ENCODE assay signal across 13 cellular contexts in the genomic region with DNA sequence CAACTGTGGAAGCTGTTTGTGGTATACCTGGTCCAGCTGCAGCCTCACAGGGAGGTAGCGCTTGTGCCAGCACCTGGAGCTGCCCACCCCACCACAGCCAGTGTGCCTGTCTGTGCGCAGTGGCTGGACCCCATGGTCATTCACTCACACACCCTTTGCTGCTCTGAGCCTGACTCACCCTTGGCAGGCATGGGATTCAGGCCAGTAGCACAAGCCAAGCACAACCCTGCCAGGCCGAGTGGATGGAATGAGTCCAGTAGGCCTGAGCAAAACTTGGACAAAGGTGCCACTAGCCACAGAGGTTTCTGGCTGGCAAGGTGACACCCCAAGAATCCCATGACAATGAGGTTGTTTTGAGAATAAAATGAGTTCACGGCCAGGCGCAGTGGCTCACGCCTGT.
"Had no signal": no experiment of that assay in that cellular context is flagged by ENCODE, and none has a peak within 500 bp of the region (broad histone marks: within the 10 kb centered on the region; RNA-seq: fewer than 3 reads in every experiment).

No MANE protein-coding gene starts in this region.

- DNase-seq: activated CD4-positive, alpha-beta memory T cell treated with anti-CD3 and anti-CD28 coated beads for 36 hours; activated CD4-positive, CD25-positive, alpha-beta regulatory T cell treated with anti-CD3 and anti-CD28 coated beads, Interleukin-2, amount 50 U/mL, for 72 hours; activated gamma-delta T cell; activated T-cell treated with anti-CD3 and anti-CD28 coated beads, Interleukin-2, amount 50 U/mL, for 4 hours; colonic mucosa; esophagus squamous epithelium; hippocampal formation; kidney glomerular epithelial cell; occipital lobe; stomach; SW 1271; thyroid gland had no signal

- H3K36me3 ChIP-seq: colonic mucosa, esophagus squamous epithelium, gastroesophageal sphincter, stomach, thyroid gland had no signal

- H3K27me3 ChIP-seq: colonic mucosa, esophagus squamous epithelium, stomach, thyroid gland had no signal

- H3K9me3 ChIP-seq: colonic mucosa, esophagus squamous epithelium, gastroesophageal sphincter, stomach, thyroid gland had no signal

- H3K4me3 ChIP-seq: colonic mucosa, esophagus squamous epithelium, gastroesophageal sphincter, stomach, thyroid gland had no signal

- H3K27ac ChIP-seq: colonic mucosa, esophagus squamous epithelium, gastroesophageal sphincter, stomach, thyroid gland had no signal

- H3K4me1 ChIP-seq: colonic mucosa, esophagus squamous epithelium, gastroesophageal sphincter, stomach, thyroid gland had no signal

- ATAC-seq: activated T-cell treated with anti-CD3 and anti-CD28 coated beads, Interleukin-2, amount 50 U/mL, for 4 hours; gastroesophageal sphincter had no signal
